In the genomic region with DNA sequence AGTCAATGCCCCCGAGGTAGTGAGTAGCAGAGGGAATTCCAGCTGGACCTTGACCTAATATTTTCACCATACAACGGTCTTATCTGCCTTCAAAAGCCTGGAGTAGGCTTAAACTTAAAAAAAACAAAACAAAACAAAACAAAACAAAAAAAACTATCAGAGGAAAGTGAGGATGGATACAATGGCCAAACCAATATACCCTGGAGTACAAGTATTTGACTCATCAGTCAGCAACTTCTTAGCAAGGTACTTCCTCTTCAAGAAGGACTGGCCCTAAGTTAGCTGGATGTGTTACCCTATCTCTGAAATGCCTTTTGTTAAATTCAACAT, we compare ENCODE assay signal across 16 cellular contexts.
DNase-seq lines count a peak whose midpoint lies in the region; ATAC-seq and TF ChIP-seq lines count a peak whose summit lies in the region.
"Had no signal": no experiment of that assay in that cellular context is flagged by ENCODE, and none has a peak within 500 bp of the region (broad histone marks: within the 10 kb centered on the region; RNA-seq: fewer than 3 reads in every experiment).

No MANE protein-coding gene starts in this region.

- H3K4me3 Mint-ChIP-seq in activated naive CD8-positive, alpha-beta T cell = no peak overlapping the region
- no peak overlapping the region for H3K4me3 Mint-ChIP-seq in activated naive CD8-positive, alpha-beta T cell treated with anti-CD3 and anti-CD28 coated beads for 36 hours
- no peak overlapping the region for H3K4me3 Mint-ChIP-seq in stimulated activated effector memory CD8-positive, alpha-beta T cell treated with anti-CD3 and anti-CD28 coated beads, Interleukin-12 subunit alpha, Interleukin-12 subunit beta, amount 100 ng/mL, for 72 hours
- H3K4me3 Mint-ChIP-seq: memory B cell had no signal

- no peak for TF ChIP-seq CTCF in colonic mucosa (IDR thresholded peaks at IDR 0.05)
- TF ChIP-seq CTCF in upper lobe of right lung (IDR thresholded peaks at IDR 0.05) = no peak

- H3K9ac ChIP-seq in colonic mucosa (ENCODE audit: low read depth in 2 of 2, low read length in 2 of 2) = no peak overlapping the region

- no peak for DNase-seq in activated naive CD8-positive, alpha-beta T cell treated with anti-CD3 and anti-CD28 coated beads for 36 hours
- peak; percentile 63 for DNase-seq in OCI-M1 (lab: John Stamatoyannopoulos, UW)
- no peak for DNase-seq in colonic mucosa
- DNase-seq in upper lobe of right lung = no peak
- DNase-seq in stimulated activated CD4-positive, alpha-beta T cell treated with anti-CD3 and anti-CD28 coated beads, Interleukin-12 subunit alpha, Interleukin-12 subunit beta, amount 100 ng/mL, for 4 hours = no peak
- no peak for DNase-seq in stimulated activated effector memory CD8-positive, alpha-beta T cell treated with anti-CD3 and anti-CD28 coated beads, Interleukin-12 subunit alpha, Interleukin-12 subunit beta, amount 100 ng/mL, for 72 hours (ENCODE audit: low spot score in 2 of 2)
- no peak for DNase-seq in UCSD-AML1 (lab: John Stamatoyannopoulos, UW; ENCODE audit: unreplicated experiment)
- DNase-seq: activated CD4-positive, alpha-beta T cell treated with anti-CD3 and anti-CD28 coated beads, Interleukin-2, amount 50 U/mL, for 48 hours; activated effector memory CD4-positive, alpha-beta T cell treated with Interleukin-2 at 50 U/mL for 16 hours; NCI-H1048; NCI-H2107; NCI-H748 treated with DMSO at 0.1 percent for 48 hours; RPMI8226 had no signal

- no peaks in the 10 kb centered on the region for H3K27me3 Mint-ChIP-seq in activated naive CD8-positive, alpha-beta T cell
- no peaks in the 10 kb centered on the region for H3K27me3 Mint-ChIP-seq in activated naive CD8-positive, alpha-beta T cell treated with anti-CD3 and anti-CD28 coated beads for 36 hours

- intact Hi-C loops in colonic mucosa (cut with DNase I) = no loop called here
- intact Hi-C loops in upper lobe of right lung (cut with DNase I) = no loop called here

- peaks cover 26% of the 10 kb centered on the region for H3K4me1 Mint-ChIP-seq in activated naive CD8-positive, alpha-beta T cell (ENCODE audit: low read depth)
- peaks cover 18% of the 10 kb centered on the region for H3K4me1 Mint-ChIP-seq in activated naive CD8-positive, alpha-beta T cell treated with anti-CD3 and anti-CD28 coated beads for 36 hours
- H3K4me1 Mint-ChIP-seq in stimulated activated effector memory CD8-positive, alpha-beta T cell treated with anti-CD3 and anti-CD28 coated beads, Interleukin-12 subunit alpha, Interleukin-12 subunit beta, amount 100 ng/mL, for 72 hours = peaks cover 3% of the 10 kb centered on the region

- H3K4me3 ChIP-seq in colonic mucosa = no peak overlapping the region
- no peak overlapping the region for H3K4me3 ChIP-seq in upper lobe of right lung
- H3K4me3 ChIP-seq: coronary artery had no signal

- H3K27me3 ChIP-seq in colonic mucosa (no peaks in the 10 kb centered on the region), upper lobe of right lung (no peaks in the 10 kb centered on the region)

- H3K9me3 Mint-ChIP-seq in activated naive CD8-positive, alpha-beta T cell (ENCODE audit: low read depth) = no peaks in the 10 kb centered on the region
- no peaks in the 10 kb centered on the region for H3K9me3 Mint-ChIP-seq in activated naive CD8-positive, alpha-beta T cell treated with anti-CD3 and anti-CD28 coated beads for 36 hours
- no peaks in the 10 kb centered on the region for H3K9me3 Mint-ChIP-seq in stimulated activated effector memory CD8-positive, alpha-beta T cell treated with anti-CD3 and anti-CD28 coated beads, Interleukin-12 subunit alpha, Interleukin-12 subunit beta, amount 100 ng/mL, for 72 hours
- H3K9me3 Mint-ChIP-seq: memory B cell had no signal

- no peaks in the 10 kb centered on the region for H3K36me3 ChIP-seq in colonic mucosa
- H3K36me3 ChIP-seq in upper lobe of right lung = peaks cover 9% of the 10 kb centered on the region

- H3K27ac Mint-ChIP-seq in activated naive CD8-positive, alpha-beta T cell = peak overlapping the region; percentile 69
- H3K27ac Mint-ChIP-seq in activated naive CD8-positive, alpha-beta T cell treated with anti-CD3 and anti-CD28 coated beads for 36 hours = no peak overlapping the region
- no peak overlapping the region for H3K27ac Mint-ChIP-seq in stimulated activated effector memory CD8-positive, alpha-beta T cell treated with anti-CD3 and anti-CD28 coated beads, Interleukin-12 subunit alpha, Interleukin-12 subunit beta, amount 100 ng/mL, for 72 hours
- H3K27ac Mint-ChIP-seq: memory B cell had no signal

- no peaks in the 10 kb centered on the region for H3K4me1 ChIP-seq in colonic mucosa
- peaks cover 14% of the 10 kb centered on the region for H3K4me1 ChIP-seq in upper lobe of right lung

- H3K9me3 ChIP-seq in colonic mucosa (no peaks in the 10 kb centered on the region), upper lobe of right lung (no peaks in the 10 kb centered on the region)

- H3K27ac ChIP-seq in colonic mucosa (peak overlapping the region; percentile 32), upper lobe of right lung (no peak overlapping the region)
- H3K27ac ChIP-seq: coronary artery had no signal

- H3K36me3 Mint-ChIP-seq in activated naive CD8-positive, alpha-beta T cell = peaks cover 35% of the 10 kb centered on the region
- peaks cover 27% of the 10 kb centered on the region for H3K36me3 Mint-ChIP-seq in activated naive CD8-positive, alpha-beta T cell treated with anti-CD3 and anti-CD28 coated beads for 36 hours
- peaks cover 6% of the 10 kb centered on the region for H3K36me3 Mint-ChIP-seq in stimulated activated effector memory CD8-positive, alpha-beta T cell treated with anti-CD3 and anti-CD28 coated beads, Interleukin-12 subunit alpha, Interleukin-12 subunit beta, amount 100 ng/mL, for 72 hours
- H3K36me3 Mint-ChIP-seq: memory B cell had no signal

- peak; percentile 26 for ATAC-seq in upper lobe of right lung
- no peak for ATAC-seq in stimulated activated effector memory CD8-positive, alpha-beta T cell treated with anti-CD3 and anti-CD28 coated beads, Interleukin-12 subunit alpha, Interleukin-12 subunit beta, amount 100 ng/mL, for 72 hours
